In genomic region chr21:33301632-33302002, GRCh38 we compare ENCODE assay signal across 1 cellular context.
TF ChIP-seq lines count a peak whose summit lies in the region.

No MANE protein-coding gene starts in this region.

TF ChIP-seq in IMR-90, 13 proteins besides CTCF, POLR2A, EP300 and RAD21 (continued from another document):
- no peak for TF ChIP-seq MXI1 (IDR thresholded peaks at IDR 0.05; ENCODE audit: borderline replicate concordance, low read depth, low read length)
- no peak for TF ChIP-seq RFX5 (IDR thresholded peaks at IDR 0.05; ENCODE audit: low read depth, low read length)
- no peak for TF ChIP-seq RCOR1 (IDR thresholded peaks at IDR 0.05; ENCODE audit: insufficient replicate concordance, low read length)
- TF ChIP-seq MAZ (IDR thresholded peaks at IDR 0.05; ENCODE audit: borderline replicate concordance, low read depth, low read length) = no peak
- no peak for TF ChIP-seq ELK1 (IDR thresholded peaks at IDR 0.05; ENCODE audit: borderline replicate concordance, low read depth, low read length)
- TF ChIP-seq NFE2L2 (IDR thresholded peaks at IDR 0.05; ENCODE audit: low read depth, low read length) = no peak
- TF ChIP-seq FOS (IDR thresholded peaks at IDR 0.05; ENCODE audit: low read depth, low read length) = no peak
- no peak for TF ChIP-seq SMC3 (IDR thresholded peaks at IDR 0.05; ENCODE audit: low read depth, low read length)
- no peak for TF ChIP-seq USF2 (IDR thresholded peaks at IDR 0.05; ENCODE audit: low read depth, low read length)
- no peak for TF ChIP-seq CHD1 (IDR thresholded peaks at IDR 0.05; ENCODE audit: low read depth, low read length)
- TF ChIP-seq CEBPB (IDR thresholded peaks at IDR 0.05; ENCODE audit: low read depth, low read length) = no peak
- TF ChIP-seq BHLHE40 (IDR thresholded peaks at IDR 0.05; ENCODE audit: low read depth, low read length) = no peak
